25 cellular contexts compared by ENCODE assay signal in genomic region chr16:86041205-86041604, GRCh38.
"Had no signal": no experiment of that assay in that cellular context is flagged by ENCODE, and none has a peak within 500 bp of the region (broad histone marks: within the 10 kb centered on the region; RNA-seq: fewer than 3 reads in every experiment).

No MANE protein-coding gene starts in this region.

- H3K79me2 ChIP-seq: parathyroid adenoma had no signal

- H3K4me2 ChIP-seq: neural progenitor cell had no signal

- ATAC-seq: natural killer cell; psoas muscle; right cardiac atrium; right lobe of liver; stimulated activated effector memory CD8-positive, alpha-beta T cell treated with anti-CD3 and anti-CD28 coated beads, Interleukin-12 subunit alpha, Interleukin-12 subunit beta, amount 100 ng/mL, for 72 hours had no signal

- H3K27me3 ChIP-seq: neural progenitor cell, ovary, right lobe of liver, thyroid gland, upper lobe of left lung, vagina had no signal

- H3K4me3 ChIP-seq: neural progenitor cell, ovary, psoas muscle, right lobe of liver, sigmoid colon, stomach, thoracic aorta, thyroid gland, tibial nerve, upper lobe of left lung, vagina had no signal

- H3K9me3 ChIP-seq: ovary, psoas muscle, right lobe of liver, sigmoid colon, stomach, thoracic aorta, thyroid gland, tibial nerve, upper lobe of left lung, vagina had no signal

- H3K27ac ChIP-seq: neural progenitor cell, ovary, parathyroid adenoma, psoas muscle, right lobe of liver, sigmoid colon, stomach, thoracic aorta, thyroid gland, tibial nerve, upper lobe of left lung, vagina had no signal

- DNase-seq: natural killer cell; occipital lobe; ovary; psoas muscle; right cardiac atrium; right lobe of liver; sigmoid colon; small intestine; stimulated activated CD4-positive, alpha-beta T cell treated with anti-CD3 and anti-CD28 coated beads, Interleukin-15, amount 100 ng/mL, for 24 hours; stimulated activated CD4-positive, alpha-beta T cell treated with anti-CD3 and anti-CD28 coated beads, Interleukin-2, amount 100 ng/mL, for 24 hours; stimulated activated CD4-positive, alpha-beta T cell treated with anti-CD3 and anti-CD28 coated beads, Interleukin-2, amount 100 ng/mL, for 48 hours; stimulated activated CD4-positive, alpha-beta T cell treated with anti-CD3 and anti-CD28 coated beads, Interleukin-4, amount 100 ng/mL, for 24 hours; stimulated activated naive B cell treated with anti-CD40 and anti-IgM and Interleukin-4, amounts not matched to agents 10 μg/mL and 1 μg/mL and 100 μg/mL, for 72 hours; stimulated activated naive CD4-positive, alpha-beta T cell treated with Interleukin-2 at 50 U/mL for 16 hours; stomach; thyroid gland; trophoblast cell; upper lobe of left lung had no signal

- H2AFZ ChIP-seq: neural progenitor cell, parathyroid adenoma had no signal

- H3K36me3 ChIP-seq: neural progenitor cell, ovary, right lobe of liver, sigmoid colon, stomach, thoracic aorta, thyroid gland, tibial nerve, upper lobe of left lung, vagina had no signal

- H3K4me1 ChIP-seq: parathyroid adenoma, psoas muscle, right lobe of liver, vagina had no signal

- FAIRE-seq: small intestine, urothelium cell line had no signal

- H3K9ac ChIP-seq: neural progenitor cell, parathyroid adenoma had no signal
